25 cellular contexts compared by ENCODE assay signal in genomic region chr14:73259837-73260236, GRCh38. TPM values are rescaled to one million over a fixed set of nuclear protein-coding genes. Genes with fewer than 3 reads are reported as not detected.
A peak's percentile ranks its signal among the peaks of the same experiment; 100 is the strongest.
DNase-seq lines count a peak whose midpoint lies in the region; ATAC-seq, FAIRE-seq and TF ChIP-seq lines count a peak whose summit lies in the region.
"Had no signal": no experiment of that assay in that cellular context is flagged by ENCODE, and none has a peak within 500 bp of the region (broad histone marks: within the 10 kb centered on the region; RNA-seq: fewer than 3 reads in every experiment).

No MANE protein-coding gene starts in this region.

- H2AK5ac ChIP-seq in H1 (ENCODE audit: low read depth, low read length) (no peak overlapping the region), neuronal stem cell (ENCODE audit: low read depth, low read length) (no peak overlapping the region)

- no peak for ATAC-seq in activated CD4-positive, CD25-positive, alpha-beta regulatory T cell treated with anti-CD3 and anti-CD28 coated beads, Interleukin-2, amount 50 U/mL, for 24 hours
- ATAC-seq in HG03095 (IDR thresholded peaks at IDR 0.05; ENCODE audit: unreplicated experiment): no peak
- no peak for ATAC-seq in HG03457 (IDR thresholded peaks at IDR 0.05; ENCODE audit: unreplicated experiment)
- ATAC-seq in GM18517 (IDR thresholded peaks at IDR 0.05; ENCODE audit: unreplicated experiment): no peak

- H3K79me2 ChIP-seq in H1 (ENCODE audit: control insufficient read depth in 1 of 2, insufficient read depth in 2 of 2, low read length in 2 of 2): no peaks in the 10 kb centered on the region

- H3K4me3 ChIP-seq in HEK293 (ENCODE audit: low read depth, low read length) (no peak overlapping the region), H1 (ENCODE audit: extremely low read depth in 1 of 4, insufficient read depth in 2 of 4, low read depth in 3 of 4, low read length in 4 of 4) (no peak overlapping the region), neuronal stem cell (ENCODE audit: low read length in 2 of 2) (no peak overlapping the region)
- H3K4me3 ChIP-seq: HAP-1, SJCRH30 had no signal

- POLR2A ChIA-PET in HEK293 (lab: Yijun Ruan, JAX): no interaction called here
- POLR2A ChIA-PET in H1 (lab: Charles Lee; ENCODE audit: partially characterized antibody): interaction anchor here (1.0 to 1.4 kb wide), 2 partner anchors 9 to 42 kb away, joined by 3 to 4 read pairs; no protein-coding TSS in a partner anchor

- TF ChIP-seq RAD21 in H1 (IDR thresholded peaks at IDR 0.05 in 1 of 2, conservative IDR thresholded peaks at IDR 0.05 in 1 of 2; ENCODE audit: low read depth in 2 of 2, low read length in 2 of 2): no peak

- H3K9me3 ChIP-seq in HEK293 (ENCODE audit: control insufficient read depth, insufficient read depth, low read depth, low read length) (no peaks in the 10 kb centered on the region), H1 (ENCODE audit: insufficient read depth in 2 of 2, low read depth in 1 of 2, low read length in 1 of 2) (no peaks in the 10 kb centered on the region), neuronal stem cell (replicated peaks in 1 of 2; ENCODE audit: control insufficient read depth in 2 of 2, insufficient read depth in 1 of 2, low read depth in 1 of 2, low read length in 2 of 2) (no peaks in the 10 kb centered on the region)
- H3K9me3 ChIP-seq: HAP-1, SJCRH30 had no signal

- no peak overlapping the region for H2AFZ ChIP-seq in H1 (ENCODE audit: low read length)
- H2AFZ ChIP-seq in neuronal stem cell (ENCODE audit: low read length): no peak overlapping the region

- no peak overlapping the region for H4K91ac ChIP-seq in H1 (replicated peaks; ENCODE audit: insufficient read length, low read length)
- H4K91ac ChIP-seq in neuronal stem cell (ENCODE audit: low read depth, low read length, poor library complexity): no peak overlapping the region

- H2BK12ac ChIP-seq in H1 (ENCODE audit: low read depth, low read length) (peak overlapping the region; percentile 39; the same call in 1 of the 2 replicates), neuronal stem cell (ENCODE audit: low read length) (peak overlapping the region; percentile 41)

- no peak overlapping the region for H3K27ac ChIP-seq in HEK293 (ENCODE audit: extremely low read depth, low read depth, low read length)
- H3K27ac ChIP-seq in H1 (ENCODE audit: low read depth, low read length): no peak overlapping the region
- H3K27ac ChIP-seq in neuronal stem cell (replicated peaks; ENCODE audit: low read length): no peak overlapping the region
- H3K27ac ChIP-seq: SJCRH30 had no signal

- H3K56ac ChIP-seq in H1 (replicated peaks; ENCODE audit: insufficient read length, low read depth, low read length): no peak overlapping the region

- no peak overlapping the region for H3K23ac ChIP-seq in H1 (ENCODE audit: insufficient read length)
- no peak overlapping the region for H3K23ac ChIP-seq in neuronal stem cell (ENCODE audit: low read depth, low read length, poor library complexity)

- DNase-seq in activated CD4-positive, CD25-positive, alpha-beta regulatory T cell treated with anti-CD3 and anti-CD28 coated beads, Interleukin-2, amount 50 U/mL, for 72 hours: peak; percentile 20
- DNase-seq in H1 (ENCODE audit: low read depth in 1 of 2, low spot score in 2 of 2): no peak
- DNase-seq in neuronal stem cell (ENCODE audit: low spot score): no peak
- DNase-seq: 8988T; AML-193; C1 segment of cervical spinal cord; DMS53; GDM1; MM.1S; NCI-H1048; NCI-H1417 treated with DMSO at 0.1 percent for 48 hours; NCI-H187; NCI-H2107; NCI-H510A treated with DMSO at 0.1 percent for 48 hours; NCI-H774; NK-92 treated with Interleukin-12 subunit alpha and Interleukin-12 subunit beta, amount 100 ng/mL, for 24 hours; SJCRH30 had no signal

- H2BK120ac ChIP-seq in H1 (replicated peaks; ENCODE audit: low read depth, low read length) (no peak overlapping the region), neuronal stem cell (ENCODE audit: low read depth, low read length) (no peak overlapping the region)

- H2BK15ac ChIP-seq in H1 (ENCODE audit: low read length) (no peak overlapping the region), neuronal stem cell (ENCODE audit: low read length) (no peak overlapping the region)

- no peaks in the 10 kb centered on the region for H3K23me2 ChIP-seq in H1 (ENCODE audit: low read depth, low read length)

- H4K5ac ChIP-seq in H1 (ENCODE audit: insufficient read length, low read depth, low read length): no peak overlapping the region

- TF ChIP-seq CTCF in HEK293 (tag by site-specific recombination; IDR thresholded peaks at IDR 0.05): no peak
- no peak for TF ChIP-seq CTCF in H1 (IDR thresholded peaks at IDR 0.05; ENCODE audit: control extremely low read depth in 1 of 3, insufficient read depth in 1 of 3, low read depth in 1 of 3, low read length in 3 of 3)

- no peak overlapping the region for H3K4me2 ChIP-seq in H1 (ENCODE audit: insufficient read depth in 1 of 2, low read depth in 2 of 2, low read length in 2 of 2)
- no peak overlapping the region for H3K4me2 ChIP-seq in neuronal stem cell (ENCODE audit: insufficient read depth, low read length, poor library complexity, severe bottlenecking)

- H3K27me3 ChIP-seq in H1 (replicated peaks in 1 of 4; ENCODE audit: control insufficient read depth in 3 of 4, extremely low read depth in 1 of 4, insufficient read depth in 3 of 4, low read length in 3 of 4) (no peaks in the 10 kb centered on the region), neuronal stem cell (ENCODE audit: control insufficient read depth in 3 of 3, insufficient read depth in 3 of 3, low read depth in 1 of 3, low read length in 3 of 3) (no peaks in the 10 kb centered on the region)
- H3K27me3 ChIP-seq: SJCRH30 had no signal

- H3K36me3 ChIP-seq in HEK293 (ENCODE audit: control insufficient read depth in 2 of 2, insufficient read depth in 1 of 2, low read length in 2 of 2) (no peaks in the 10 kb centered on the region; a peak in 1 of 3 replicates), H1 (ENCODE audit: control insufficient read depth in 2 of 4, insufficient read depth in 4 of 4, low read length in 3 of 4) (peaks cover 0 to 24% (median 6%) of the 10 kb centered on the region in 4 experiments; a peak in 4 of 8 replicates), neuronal stem cell (replicated peaks in 1 of 2; ENCODE audit: control insufficient read depth in 2 of 2, insufficient read depth in 2 of 2, low read length in 2 of 2) (peaks cover 0 to 20% of the 10 kb centered on the region in 2 donors)
- H3K36me3 ChIP-seq: SJCRH30 had no signal

- no peak for TF ChIP-seq POLR2A in H1 (IDR thresholded peaks at IDR 0.05; ENCODE audit: control extremely low read depth in 1 of 2, low read depth in 2 of 2, low read length in 2 of 2)

- TF ChIP-seq EP300 in H1 (IDR thresholded peaks at IDR 0.05; ENCODE audit: borderline replicate concordance in 1 of 2, low read depth in 2 of 2, low read length in 2 of 2): no peak

- H4K8ac ChIP-seq in H1 (ENCODE audit: extremely low read depth, insufficient read depth, low read length): no peak overlapping the region; the same call in 1 of the 2 replicates
- peak overlapping the region; percentile 17 for H4K8ac ChIP-seq in neuronal stem cell (ENCODE audit: low read depth, low read length)

- H3K14ac ChIP-seq in H1 (ENCODE audit: insufficient read length): no peak overlapping the region
- peak overlapping the region; percentile 38 for H3K14ac ChIP-seq in neuronal stem cell (ENCODE audit: low read length)

- CTCF ChIA-PET in HEK293 (lab: Yijun Ruan, JAX): no interaction called here
- CTCF ChIA-PET in H1 (lab: Charles Lee; ENCODE audit: partially characterized antibody): interaction anchor here (1.0 kb wide), 2 partner anchors 24 to 27 kb away, joined by 4 to 5 read pairs; no protein-coding TSS in a partner anchor

- H2BK20ac ChIP-seq in H1 (ENCODE audit: low read length): no peak overlapping the region

- FAIRE-seq in H1 (lab: Jason Lieb, UNC): no peak
- FAIRE-seq: GM18507, RCC 7860 had no signal

- H3K18ac ChIP-seq in H1 (ENCODE audit: extremely low read depth, low read length) (no peak overlapping the region), neuronal stem cell (ENCODE audit: low read length) (no peak overlapping the region)

- peaks cover 0 to 7% of the 10 kb centered on the region in 2 experiments for H4K20me1 ChIP-seq in H1 (replicated peaks in 1 of 2; ENCODE audit: control insufficient read depth in 1 of 2, insufficient read depth in 2 of 2, low read length in 2 of 2)

- no peak overlapping the region for H3K4ac ChIP-seq in H1 (replicated peaks; ENCODE audit: insufficient read length, low read depth, low read length)
- no peak overlapping the region for H3K4ac ChIP-seq in neuronal stem cell (ENCODE audit: low read length)

- H2BK5ac ChIP-seq in H1 (ENCODE audit: low read depth, low read length) (no peak overlapping the region), neuronal stem cell (ENCODE audit: low read length) (peak overlapping the region; percentile 39)

- H3K79me1 ChIP-seq in H1 (ENCODE audit: low read depth, low read length) (no peaks in the 10 kb centered on the region), neuronal stem cell (ENCODE audit: low read depth, low read length) (peaks cover 5% of the 10 kb centered on the region)

- no peak overlapping the region for H3K9ac ChIP-seq in H1 (replicated peaks in 1 of 4; ENCODE audit: extremely low read depth in 1 of 4, low read depth in 3 of 4, low read length in 3 of 4)
- no peak overlapping the region for H3K9ac ChIP-seq in neuronal stem cell (ENCODE audit: low read depth, low read length, poor library complexity)

- H3K4me1 ChIP-seq in HEK293 (ENCODE audit: control insufficient read depth, insufficient read depth, low read length) (no peaks in the 10 kb centered on the region), H1 (replicated peaks in 1 of 4; ENCODE audit: control insufficient read depth in 3 of 4, insufficient read depth in 4 of 4, low read length in 3 of 4) (no peaks in the 10 kb centered on the region; a peak in 1 of 7 replicates), neuronal stem cell (ENCODE audit: control insufficient read depth in 2 of 2, insufficient read depth in 1 of 2, low read depth in 1 of 2, low read length in 2 of 2) (peaks cover 10 to 13% of the 10 kb centered on the region in 2 donors)
- H3K4me1 ChIP-seq: HAP-1, SJCRH30 had no signal

- 89% methylated on average over 9 of the region's 9 CpGs; no CpG with 5 or more reads in 1 of the 2 experiments for whole genome bisulfite sequencing in H1 (ENCODE audit: extremely low coverage in 1 of 2, insufficient coverage in 1 of 2, insufficient read length in 1 of 2, insufficient replicate concordance in 2 of 2, low coverage in 1 of 2, low lambda C conversion rate in 2 of 2, missing lambda C conversion rate in 1 of 2), 2 experiments
- WGBS in neuronal stem cell (ENCODE audit: extremely low coverage in 2 of 2, insufficient read length in 2 of 2, insufficient replicate concordance in 1 of 2), 2 donors: no CpG with 5 or more reads among the region's 9 CpGs

RNA-seq across cellular contexts. Expression of gene PAPLN, which starts 22.5 kb away (rescaled TPM):
- total RNA-seq in H1 (2021; fragmentation: NEBNext Ultra II Directional; extraction: Animal tissue kit (Norgen Biotek cat#: 25700)): 14.8 and 15.9 TPM in 2 replicates
- polyA plus RNA-seq in H1 (2011; rRNA removed): 25.6 and 33.7 TPM in 2 replicates
- polyA plus RNA-seq in H1 (2011; cell fraction: cytosol; rRNA removed): 34.9 TPM
- polyA plus RNA-seq in H1 (2011; cell fraction: nucleus; rRNA removed): 176 TPM
- polyA plus RNA-seq in H1 (2012, experiment 1 of 2): 23.8 to 37.0 TPM (median 27.7 TPM) in 4 replicates
- 10.2 TPM for polyA plus RNA-seq in H1 (2012, experiment 2 of 2)
- polyA plus RNA-seq in H1 (2013, experiment 1 of 2): 4.1 TPM
- polyA plus RNA-seq in H1 (2013, experiment 2 of 2): 3.1 TPM
- polyA minus RNA-seq in H1 (2011; rRNA and poly(A)+ RNA removed): 22.0 and 24.4 TPM in 2 replicates
- 22.1 TPM for polyA minus RNA-seq in H1 (2011; cell fraction: cytosol; rRNA and poly(A)+ RNA removed)
- polyA minus RNA-seq in H1 (2011; cell fraction: nucleus; rRNA and poly(A)+ RNA removed): 58.7 TPM
- 15.1 TPM for polyA plus RNA-seq in neuronal stem cell (2013, experiment 1 of 2)
- 15.7 TPM for polyA plus RNA-seq in neuronal stem cell (2013, experiment 2 of 2)
- total RNA-seq: SJCRH30 had no signal
